In the genomic region with DNA sequence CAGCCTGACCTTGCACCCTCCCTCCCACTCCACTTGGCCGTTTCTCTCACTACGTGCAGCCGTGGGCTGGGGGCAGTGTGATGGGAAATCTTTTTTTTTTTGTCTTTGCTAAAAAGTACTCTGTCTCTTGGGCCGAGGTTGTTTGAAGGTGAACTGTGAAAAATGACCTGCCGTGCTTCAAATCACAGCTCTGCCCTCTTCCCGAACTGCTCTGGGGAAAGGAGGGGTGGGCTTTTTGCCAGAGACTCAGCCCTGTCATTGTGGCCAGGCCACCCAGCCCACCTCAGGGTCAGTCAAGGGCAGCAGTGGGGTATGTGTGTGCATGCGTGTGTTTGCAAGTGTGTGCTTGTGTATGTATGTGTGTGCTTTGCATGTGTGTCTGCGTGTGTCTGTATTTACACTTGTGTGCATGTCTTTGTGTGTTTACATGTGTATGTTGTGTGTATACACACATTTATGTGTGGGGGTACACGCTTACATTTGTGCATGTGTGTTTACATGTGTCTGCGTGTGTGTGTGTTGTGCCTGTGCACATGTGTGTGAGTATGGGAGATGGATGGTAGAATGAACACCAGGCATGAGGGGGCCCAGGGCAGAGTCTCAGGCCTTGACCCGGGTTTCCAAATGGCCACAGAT, we compare ENCODE assay signal across 16 cellular contexts.
A peak's percentile ranks its signal among the peaks of the same experiment; 100 is the strongest.
DNase-seq lines count a peak whose midpoint lies in the region; ATAC-seq and TF ChIP-seq lines count a peak whose summit lies in the region.
"Had no signal": no experiment of that assay in that cellular context is flagged by ENCODE, and none has a peak within 500 bp of the region (broad histone marks: within the 10 kb centered on the region; RNA-seq: fewer than 3 reads in every experiment).

No MANE protein-coding gene starts in this region.

- TF ChIP-seq CTCF in heart right ventricle (IDR thresholded peaks at IDR 0.05): no peak
- TF ChIP-seq CTCF in esophagus squamous epithelium (IDR thresholded peaks at IDR 0.05): no peak
- no peak for TF ChIP-seq CTCF in upper lobe of right lung (IDR thresholded peaks at IDR 0.05)

- H3K4ac ChIP-seq in neuronal stem cell (ENCODE audit: low read length): no peak overlapping the region

- H2BK5ac ChIP-seq in neuronal stem cell (ENCODE audit: low read length): no peak overlapping the region

- no peak overlapping the region for H4K8ac ChIP-seq in neuronal stem cell (ENCODE audit: low read depth, low read length)

- peak overlapping the region in 8 of 10 donors; percentile 54 to 80 (median 72) for H3K27ac ChIP-seq in heart right ventricle
- peak overlapping the region; percentile 60 to 90 (median 86) for H3K27ac ChIP-seq in esophagus squamous epithelium
- H3K27ac ChIP-seq in neuronal stem cell (replicated peaks; ENCODE audit: low read length): no peak overlapping the region
- H3K27ac ChIP-seq in upper lobe of right lung: peak overlapping the region; percentile 58
- H3K27ac ChIP-seq: neutrophil, SK-N-MC had no signal

- no peaks in the 10 kb centered on the region for H3K4me1 Mint-ChIP-seq in activated T-helper 1 cell treated with anti-CD3 and anti-CD28 coated beads, Interleukin-12 subunit alpha, Interleukin-12 subunit beta, Interleukin-2, Interleukin-4 antibody, amounts not matched to agents 30 ng/mL and 10 ng/mL and 1 ng/mL, durations not matched to agents 14 hours and 24 hours and 36 hours (ENCODE audit: low read depth)
- H3K4me1 Mint-ChIP-seq: CD4-positive, alpha-beta memory T cell had no signal

- H3K4me2 ChIP-seq in neuronal stem cell (ENCODE audit: insufficient read depth, low read length, poor library complexity, severe bottlenecking): no peak overlapping the region

- no peak overlapping the region for H2BK120ac ChIP-seq in neuronal stem cell (ENCODE audit: low read depth, low read length)

- H2BK15ac ChIP-seq in neuronal stem cell (ENCODE audit: low read length): peak overlapping the region; percentile 86

- no peak overlapping the region for H3K27ac Mint-ChIP-seq in activated T-helper 1 cell treated with anti-CD3 and anti-CD28 coated beads, Interleukin-12 subunit alpha, Interleukin-12 subunit beta, Interleukin-2, Interleukin-4 antibody, amounts not matched to agents 30 ng/mL and 10 ng/mL and 1 ng/mL, durations not matched to agents 14 hours and 24 hours and 36 hours

- H3K36me3 ChIP-seq in heart right ventricle (no peaks in the 10 kb centered on the region), esophagus squamous epithelium (no peaks in the 10 kb centered on the region), neuronal stem cell (replicated peaks in 1 of 2; ENCODE audit: control insufficient read depth in 2 of 2, insufficient read depth in 2 of 2, low read length in 2 of 2) (no peaks in the 10 kb centered on the region), upper lobe of right lung (no peaks in the 10 kb centered on the region)
- H3K36me3 ChIP-seq: adrenal gland, neutrophil had no signal

- WGBS in heart right ventricle, 2 donors: 62 to 68% methylated on average over 11 of the region's 11 CpGs
- WGBS in esophagus squamous epithelium, 2 donors: 49 to 50% methylated on average over 9 of the region's 11 CpGs
- no CpG with 5 or more reads among the region's 11 CpGs for WGBS in neuronal stem cell (ENCODE audit: extremely low coverage in 2 of 2, insufficient read length in 2 of 2, insufficient replicate concordance in 1 of 2), 2 donors

- intact Hi-C loops in heart right ventricle (cut with DNase I): loop anchor here in 5 of 10 donors (10.0 kb wide), 2 partner anchors 381 to 631 kb away; no protein-coding TSS in a partner anchor
- intact Hi-C loops in Right ventricle myocardium inferior (cut with DNase I): loop anchor here (10.0 kb wide), 2 partner anchors 251 to 631 kb away; no protein-coding TSS in a partner anchor
- intact Hi-C loops in esophagus squamous epithelium (cut with DNase I): no loop called here
- intact Hi-C loops in upper lobe of right lung (cut with DNase I): no loop called here
- intact Hi-C loops in activated T-helper 1 cell treated with anti-CD3 and anti-CD28 coated beads, Interleukin-12 subunit alpha, Interleukin-12 subunit beta, Interleukin-2, Interleukin-4 antibody, amounts not matched to agents 30 ng/mL and 10 ng/mL and 1 ng/mL, durations not matched to agents 14 hours and 24 hours and 36 hours (cut with micrococcal nuclease): loop anchor here (10.0 kb wide), 1 partner anchor 71 kb away; no protein-coding TSS in a partner anchor

- H3K27me3 ChIP-seq in heart right ventricle: no peaks in the 10 kb centered on the region
- no peaks in the 10 kb centered on the region for H3K27me3 ChIP-seq in esophagus squamous epithelium
- no peaks in the 10 kb centered on the region for H3K27me3 ChIP-seq in neuronal stem cell (ENCODE audit: control insufficient read depth in 3 of 3, insufficient read depth in 3 of 3, low read depth in 1 of 3, low read length in 3 of 3)
- H3K27me3 ChIP-seq in upper lobe of right lung: no peaks in the 10 kb centered on the region
- H3K27me3 ChIP-seq: adrenal gland, neutrophil had no signal

- ATAC-seq in heart right ventricle (peak in 3 of 8 donors; percentile 2 to 25 (median 6)), Right ventricle myocardium inferior (no peak), upper lobe of right lung (no peak)
- ATAC-seq: GM12878 had no signal

- no peak overlapping the region for H3K14ac ChIP-seq in neuronal stem cell (ENCODE audit: low read length)

- peak overlapping the region; percentile 58 for H4K91ac ChIP-seq in neuronal stem cell (ENCODE audit: low read depth, low read length, poor library complexity)

- no peak overlapping the region for H3K23ac ChIP-seq in neuronal stem cell (ENCODE audit: low read depth, low read length, poor library complexity)

- no peak for DNase-seq in heart right ventricle
- no peak for DNase-seq in Right ventricle myocardium inferior (ENCODE audit: missing footprints)
- DNase-seq in esophagus squamous epithelium (lab: John Stamatoyannopoulos, UW): no peak
- no peak for DNase-seq in neuronal stem cell (ENCODE audit: low spot score)
- peak; percentile 20 for DNase-seq in upper lobe of right lung
- DNase-seq in activated T-helper 1 cell treated with anti-CD3 and anti-CD28 coated beads, Interleukin-12 subunit alpha, Interleukin-12 subunit beta, Interleukin-2, Interleukin-4 antibody, amounts not matched to agents 30 ng/mL and 10 ng/mL and 1 ng/mL, durations not matched to agents 14 hours and 24 hours and 36 hours (ENCODE audit: low spot score): no peak
- no peak for DNase-seq in KG1 (lab: John Stamatoyannopoulos, UW)
- DNase-seq in D341Med (ENCODE audit: low spot score): no peak
- DNase-seq: activated CD4-positive, alpha-beta T cell treated with anti-CD3 and anti-CD28 coated beads, Interleukin-2, amount 50 U/mL, for 48 hours; activated T-cell treated with anti-CD3 and anti-CD28 coated beads, Interleukin-2, amount 50 U/mL, for 48 hours; CD4-positive, alpha-beta memory T cell; NCI-H1694 treated with DMSO at 0.1 percent for 48 hours had no signal

- H3K9me3 Mint-ChIP-seq in activated T-helper 1 cell treated with anti-CD3 and anti-CD28 coated beads, Interleukin-12 subunit alpha, Interleukin-12 subunit beta, Interleukin-2, Interleukin-4 antibody, amounts not matched to agents 30 ng/mL and 10 ng/mL and 1 ng/mL, durations not matched to agents 14 hours and 24 hours and 36 hours: no peaks in the 10 kb centered on the region

- TF ChIP-seq POLR2A in esophagus squamous epithelium (IDR thresholded peaks at IDR 0.05): no peak

- no peaks in the 10 kb centered on the region for H3K79me1 ChIP-seq in neuronal stem cell (ENCODE audit: low read depth, low read length)

- no peak overlapping the region for H2AK5ac ChIP-seq in neuronal stem cell (ENCODE audit: low read depth, low read length)

- H3K4me1 ChIP-seq in heart right ventricle (peaks cover 2 to 22% (median 14%) of the 10 kb centered on the region in 9 donors), esophagus squamous epithelium (peaks cover 26 to 77% (median 51%) of the 10 kb centered on the region in 3 donors), neuronal stem cell (ENCODE audit: control insufficient read depth in 2 of 2, insufficient read depth in 1 of 2, low read depth in 1 of 2, low read length in 2 of 2) (peaks cover 6 to 12% of the 10 kb centered on the region in 2 donors), upper lobe of right lung (peaks cover 4% of the 10 kb centered on the region)
- H3K4me1 ChIP-seq: adrenal gland had no signal

- H2AFZ ChIP-seq in neuronal stem cell (ENCODE audit: low read length): peak overlapping the region; percentile 73

- no peak overlapping the region for H2BK12ac ChIP-seq in neuronal stem cell (ENCODE audit: low read length)

- H3K18ac ChIP-seq in neuronal stem cell (ENCODE audit: low read length): peak overlapping the region; percentile 88

- no peak overlapping the region for H3K4me3 Mint-ChIP-seq in activated T-helper 1 cell treated with anti-CD3 and anti-CD28 coated beads, Interleukin-12 subunit alpha, Interleukin-12 subunit beta, Interleukin-2, Interleukin-4 antibody, amounts not matched to agents 30 ng/mL and 10 ng/mL and 1 ng/mL, durations not matched to agents 14 hours and 24 hours and 36 hours
- H3K4me3 Mint-ChIP-seq: CD4-positive, alpha-beta memory T cell had no signal

- H3K4me3 ChIP-seq in heart right ventricle (no peak overlapping the region), esophagus squamous epithelium (no peak overlapping the region), neuronal stem cell (ENCODE audit: low read length in 2 of 2) (no peak overlapping the region), upper lobe of right lung (no peak overlapping the region)
- H3K4me3 ChIP-seq: adrenal gland, GM12878, SK-N-MC had no signal

- H3K9me3 ChIP-seq in heart right ventricle (peaks cover 0 to 9% (median 0%) of the 10 kb centered on the region in 11 donors), esophagus squamous epithelium (no peaks in the 10 kb centered on the region), neuronal stem cell (replicated peaks in 1 of 2; ENCODE audit: control insufficient read depth in 2 of 2, insufficient read depth in 1 of 2, low read depth in 1 of 2, low read length in 2 of 2) (no peaks in the 10 kb centered on the region), upper lobe of right lung (no peaks in the 10 kb centered on the region)
- H3K9me3 ChIP-seq: adrenal gland, neutrophil had no signal

- peaks cover 2% of the 10 kb centered on the region for H3K27me3 Mint-ChIP-seq in activated T-helper 1 cell treated with anti-CD3 and anti-CD28 coated beads, Interleukin-12 subunit alpha, Interleukin-12 subunit beta, Interleukin-2, Interleukin-4 antibody, amounts not matched to agents 30 ng/mL and 10 ng/mL and 1 ng/mL, durations not matched to agents 14 hours and 24 hours and 36 hours (ENCODE audit: insufficient read depth)
- H3K27me3 Mint-ChIP-seq: CD4-positive, alpha-beta memory T cell had no signal

- H3K9ac ChIP-seq in neuronal stem cell (ENCODE audit: low read depth, low read length, poor library complexity): no peak overlapping the region

- H3K36me3 Mint-ChIP-seq in activated T-helper 1 cell treated with anti-CD3 and anti-CD28 coated beads, Interleukin-12 subunit alpha, Interleukin-12 subunit beta, Interleukin-2, Interleukin-4 antibody, amounts not matched to agents 30 ng/mL and 10 ng/mL and 1 ng/mL, durations not matched to agents 14 hours and 24 hours and 36 hours (ENCODE audit: low read depth): no peaks in the 10 kb centered on the region
- H3K36me3 Mint-ChIP-seq: CD4-positive, alpha-beta memory T cell had no signal

Comparison
In these comparisons a context has a peak if more than half of its experiments do, and no peak if none do; other contexts are left out.
1. intact Hi-C loops: an anchor here in Right ventricle myocardium inferior (10.0 kb wide) and activated T-helper 1 cell treated with anti-CD3 and anti-CD28 coated beads, Interleukin-12 subunit alpha, Interleukin-12 subunit beta, Interleukin-2, Interleukin-4 antibody, amounts not matched to agents 30 ng/mL and 10 ng/mL and 1 ng/mL, durations not matched to agents 14 hours and 24 hours and 36 hours (10.0 kb wide); none called in esophagus squamous epithelium and upper lobe of right lung.